22 cellular contexts compared by ENCODE assay signal in the genomic region with DNA sequence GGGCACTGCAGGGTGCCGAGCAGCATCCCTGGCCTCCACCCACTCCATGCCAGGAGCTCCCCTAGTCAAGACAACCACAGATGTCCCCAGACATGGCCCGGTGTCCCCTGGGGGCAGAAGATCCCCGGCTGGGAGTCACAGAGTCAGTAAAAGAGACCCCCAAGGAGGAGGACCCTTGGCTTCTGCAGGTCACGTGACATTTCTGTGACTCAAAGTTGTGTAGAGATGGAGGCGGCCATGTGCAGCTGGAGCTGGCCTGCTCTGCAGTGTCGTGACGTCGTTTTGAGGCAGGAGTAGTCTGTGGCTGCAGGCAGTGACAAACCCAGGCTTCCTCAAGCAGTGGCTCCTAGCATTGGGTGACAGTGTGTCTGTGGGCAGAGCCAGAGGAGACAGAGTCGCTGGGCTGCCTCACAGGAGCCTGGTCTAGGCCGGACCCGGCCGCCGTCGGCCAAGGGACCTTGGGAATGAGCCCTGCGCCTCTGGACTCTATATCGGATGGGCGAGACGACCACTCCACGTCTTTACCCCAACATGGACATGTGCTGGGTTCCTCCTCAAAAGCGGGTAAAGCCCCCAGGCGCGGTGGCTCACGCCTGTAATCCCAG. TPM values are rescaled to one million over a fixed set of nuclear protein-coding genes. Genes with fewer than 3 reads are reported as not detected.
A peak's percentile ranks its signal among the peaks of the same experiment; 100 is the strongest.
DNase-seq lines count a peak whose midpoint lies in the region; ATAC-seq, FAIRE-seq and TF ChIP-seq lines count a peak whose summit lies in the region.
"Had no signal": no experiment of that assay in that cellular context is flagged by ENCODE, and none has a peak within 500 bp of the region (broad histone marks: within the 10 kb centered on the region; RNA-seq: fewer than 3 reads in every experiment).

No MANE protein-coding gene starts in this region.

- in situ Hi-C loops in GM12878 (cut with MboI): no loop called here

- peak; percentile 14 for DNase-seq in DMS53 (lab: John Stamatoyannopoulos, UW)
- DNase-seq in DMS53 treated with DMSO at 0.1 percent for 48 hours (lab: John Stamatoyannopoulos, UW; ENCODE audit: unreplicated experiment): no peak
- peak; percentile 49 for DNase-seq in BE2C
- DNase-seq in GM12878 (ENCODE audit: low read depth, low spot score): no peak
- no peak for DNase-seq in tibial artery
- no peak for DNase-seq in NCI-H524 treated with DMSO at 0.1 percent for 48 hours (lab: John Stamatoyannopoulos, UW)
- no peak for DNase-seq in cerebellum (ENCODE audit: low spot score)
- DNase-seq: CD8-positive, alpha-beta T cell; DMS79 treated with DMSO at 0.1 percent for 48 hours; H9; NCI-H146; NCI-H2029 treated with DMSO at 0.1 percent for 48 hours; NCI-H2171 treated with DMSO at 0.1 percent for 48 hours; NCI-H446; NCI-H69; NK-92 treated with Interleukin-12 subunit alpha and Interleukin-12 subunit beta, amount 100 ng/mL, for 24 hours; OCI-M1; SHP77 treated with DMSO at 0.1 percent for 48 hours had no signal

- no peaks in the 10 kb centered on the region for H3K9me3 ChIP-seq in BE2C
- H3K9me3 ChIP-seq in HEK293 (ENCODE audit: control insufficient read depth, insufficient read depth, low read depth, low read length): no peaks in the 10 kb centered on the region
- no peaks in the 10 kb centered on the region for H3K9me3 ChIP-seq in GM12878 (replicated peaks; ENCODE audit: control insufficient read depth, insufficient read depth, low read length)
- no peaks in the 10 kb centered on the region for H3K9me3 ChIP-seq in tibial artery

- FAIRE-seq in GM12878 (lab: Jason Lieb, UNC): no peak
- FAIRE-seq: D721Med had no signal

- no peaks in the 10 kb centered on the region for H3K79me2 ChIP-seq in GM12878 (ENCODE audit: control insufficient read depth, insufficient read depth, low read length)

- H3K4me3 ChIP-seq in BE2C (ENCODE audit: low read depth, low read length) (no peak overlapping the region), HEK293 (ENCODE audit: low read depth, low read length) (no peak overlapping the region), GM12878 (no peak overlapping the region), tibial artery (no peak overlapping the region)

- POLR2A ChIA-PET in HEK293 (lab: Yijun Ruan, JAX) (interaction anchor here (1.5 kb wide), 1 partner anchor 11 kb away, joined by 3 read pairs; no protein-coding TSS in a partner anchor), GM12878 (lab: Charles Lee) (no interaction called here)

- RAD21 ChIA-PET in GM12878 (lab: Charles Lee; ENCODE audit: unreplicated experiment): no interaction called here

- CTCF ChIA-PET in HEK293 (lab: Yijun Ruan, JAX) (interaction anchor here (1.3 to 1.4 kb wide), 2 partner anchors 21 to 80 kb away, joined by 3 to 9 read pairs; no protein-coding TSS in a partner anchor), GM12878 (lab: Yijun Ruan, JAX) (no interaction called here)

- TF ChIP-seq POLR2A in GM12878 (IDR thresholded peaks at IDR 0.05; ENCODE audit: low read depth, low read length): no peak

- H3K4me1 ChIP-seq in BE2C (no peaks in the 10 kb centered on the region; the same call in 1 of the 2 replicates), HEK293 (ENCODE audit: control insufficient read depth, insufficient read depth, low read length) (no peaks in the 10 kb centered on the region), GM12878 (ENCODE audit: control insufficient read depth, insufficient read depth, low read length) (no peaks in the 10 kb centered on the region), tibial artery (peaks cover 0 to under 1% (median 0%) of the 10 kb centered on the region in 4 donors)

- BruUV-seq in GM12878 (replicated peaks; lab: Mats Ljungman, UMichigan): no TSS peak

- WGBS in GM12878 (ENCODE audit: insufficient coverage, insufficient replicate concordance, low lambda C conversion rate, missing lambda C conversion rate): 57% methylated on average over 23 of the region's 23 CpGs

- no peak for TF ChIP-seq RAD21 in GM12878 (IDR thresholded peaks at IDR 0.05; ENCODE audit: insufficient read depth, low read depth, low read length)

- TF ChIP-seq CTCF in BE2C (IDR thresholded peaks at IDR 0.05; ENCODE audit: low read depth, low read length) (no peak), HEK293 (tag by site-specific recombination; IDR thresholded peaks at IDR 0.05) (no peak), GM12878 (IDR thresholded peaks at IDR 0.05 in 2 of 3, conservative IDR thresholded peaks at IDR 0.05 in 1 of 3; ENCODE audit: control insufficient read depth in 2 of 3, extremely low read depth in 1 of 3, insufficient read depth in 1 of 3, low read depth in 3 of 3, low read length in 3 of 3) (no peak), tibial artery (IDR thresholded peaks at IDR 0.05) (no peak)

- TF ChIP-seq EP300 in GM12878 (IDR thresholded peaks at IDR 0.05; ENCODE audit: borderline replicate concordance in 1 of 2, control insufficient read depth in 1 of 2, low read depth in 2 of 2, low read length in 2 of 2): no peak

- SMC1A ChIA-PET in GM12878 (lab: Charles Lee; ENCODE audit: uncharacterized antibody, unreplicated experiment): no interaction called here

- H3K27ac ChIP-seq in HEK293 (ENCODE audit: extremely low read depth, low read depth, low read length): no peak overlapping the region
- no peak overlapping the region for H3K27ac ChIP-seq in GM12878 (ENCODE audit: control insufficient read depth, insufficient read depth)
- H3K27ac ChIP-seq in tibial artery: no peak overlapping the region
- H3K27ac ChIP-seq: 22Rv1 had no signal

- intact Hi-C loops in GM12878 (cut with micrococcal nuclease; ENCODE audit: unreplicated experiment) (no loop called here), tibial artery (cut with DNase I; ENCODE audit: low total_unique reads) (no loop called here)

- H3K9ac ChIP-seq in GM12878 (ENCODE audit: control insufficient read depth, insufficient read depth, low read length): no peak overlapping the region

- H4K20me1 ChIP-seq in GM12878 (ENCODE audit: control insufficient read depth, insufficient read depth): no peaks in the 10 kb centered on the region

- no peak for ATAC-seq in GM12878
- ATAC-seq: CD8-positive, alpha-beta T cell had no signal

- H3K4me2 ChIP-seq in GM12878 (ENCODE audit: control insufficient read depth, insufficient read depth): no peak overlapping the region

- H3K27me3 ChIP-seq in BE2C: no peaks in the 10 kb centered on the region; the same call in 1 of the 2 replicates
- no peaks in the 10 kb centered on the region for H3K27me3 ChIP-seq in GM12878 (replicated peaks in 1 of 2; ENCODE audit: control insufficient read depth in 2 of 2, insufficient read depth in 2 of 2, low read length in 1 of 2)
- H3K27me3 ChIP-seq in tibial artery: peaks cover 0 to 42% of the 10 kb centered on the region in 2 donors

- H3K36me3 ChIP-seq in BE2C (peaks cover 20% of the 10 kb centered on the region), HEK293 (ENCODE audit: control insufficient read depth in 2 of 2, insufficient read depth in 1 of 2, low read length in 2 of 2) (peaks cover 0 to 15% of the 10 kb centered on the region in 2 experiments; a peak in 1 of 3 replicates), GM12878 (ENCODE audit: control insufficient read depth in 2 of 2, insufficient read depth in 2 of 2, low read length in 1 of 2) (no peaks in the 10 kb centered on the region; a peak in 2 of 4 replicates), tibial artery (peaks cover 0 to 25% (median 12%) of the 10 kb centered on the region in 3 donors)

- no peak overlapping the region for H2AFZ ChIP-seq in GM12878 (ENCODE audit: control insufficient read depth, low read depth, low read length)

RNA-seq across cellular contexts. Expression of a gene that starts 7.7 kb away (rescaled TPM):
- 52.2 TPM for polyA plus RNA-seq in BE2C (2012; ENCODE audit: insufficient read depth, insufficient read length, low read depth)
- 0.39 and 1.0 TPM in 2 replicates for total RNA-seq in GM12878 (2013; cell fraction: nucleolus; rRNA removed)
- not detected in 2 replicates for total RNA-seq in GM12878 (2014; rRNA removed)
- 0.09 TPM in 1 of 2 replicates, not detected in the other for total RNA-seq in GM12878 (2014; rRNA removed; fragmentation: Illumina TruSeq; extraction: Trizol)
- total RNA-seq in GM12878 (2021): 0.18 and 0.48 TPM in 2 replicates
- polyA plus RNA-seq in GM12878 (2011; ENCODE audit: low read depth): 0.38 TPM
- polyA plus RNA-seq in GM12878 (2011; rRNA removed): 0.03 and 0.05 TPM in 2 replicates
- polyA plus RNA-seq in GM12878 (2011; cell fraction: cytosol; rRNA removed): not detected in 2 replicates
- polyA plus RNA-seq in GM12878 (2011; cell fraction: nucleus; rRNA removed): 0.10 TPM in 1 of 2 replicates, not detected in the other
- 0.34 and 0.57 TPM in 2 replicates for polyA plus RNA-seq in GM12878 (2012)
- polyA plus RNA-seq in GM12878 (2014; fragmentation: Illumina TruSeq; extraction: Trizol): 0.07 TPM in 1 of 2 replicates, not detected in the other
- polyA plus RNA-seq in GM12878 (2014; fragmentation: Nextera tagmentation; extraction: Ambion mirVana): not detected
- polyA plus RNA-seq in GM12878 (2014; rRNA removed): 0.08 TPM in 1 of 2 replicates, not detected in the other
- polyA plus RNA-seq in GM12878 (2016; fragmentation: Nextera tagmentation; extraction: Ambion mirVana): under 1 TPM; 0.04 to 0.13 TPM
- 0.15 TPM in 1 of 2 replicates, not detected in the other for polyA minus RNA-seq in GM12878 (2011; rRNA and poly(A)+ RNA removed)
- not detected in 2 replicates for polyA minus RNA-seq in GM12878 (2011; cell fraction: cytosol; rRNA and poly(A)+ RNA removed)
- polyA minus RNA-seq in GM12878 (2011; cell fraction: nucleus; rRNA and poly(A)+ RNA removed): not detected in 2 replicates
- total RNA-seq in cerebellum: 19.1 TPM
- total RNA-seq: T-helper 1 cell treated with Interleukin-12 subunit alpha and Interleukin-12 subunit beta and Interleukin-4 antibody, amounts not matched to agents 30 ng/mL and 1 ng/mL, for 36 hours had no signal

RNA-seq across cellular contexts. Expression of a gene that starts 10.9 kb away (rescaled TPM):
- polyA plus RNA-seq in BE2C (2012; ENCODE audit: insufficient read depth, insufficient read length, low read depth): 159 TPM
- total RNA-seq in GM12878 (2013; cell fraction: nucleolus; rRNA removed): 26.3 and 30.0 TPM in 2 replicates
- total RNA-seq in GM12878 (2014; rRNA removed) (46.0 and 50.2 TPM in 2 replicates), GM12878 (2014; rRNA removed; fragmentation: Illumina TruSeq; extraction: Trizol) (31.2 and 33.7 TPM in 2 replicates), GM12878 (2021) (48.4 and 52.1 TPM in 2 replicates), cerebellum (17.2 TPM)
- 9.9 TPM for polyA plus RNA-seq in GM12878 (2011; ENCODE audit: low read depth)
- polyA plus RNA-seq in GM12878 (2011; rRNA removed) (18.7 and 29.6 TPM in 2 replicates), GM12878 (2014; fragmentation: Illumina TruSeq; extraction: Trizol) (20.9 and 59.4 TPM in 2 replicates), GM12878 (2014; fragmentation: Nextera tagmentation; extraction: Ambion mirVana) (1 to 10 TPM in 1 of 2 experiments, under 1 TPM in 1; 0.63 to 1.1 TPM), GM12878 (2014; rRNA removed) (54.5 and 54.9 TPM in 2 replicates), GM12878 (2016; fragmentation: Nextera tagmentation; extraction: Ambion mirVana) (10 to 100 TPM; 58.7 to 67.1 TPM)
- 51.6 and 59.3 TPM in 2 replicates for polyA plus RNA-seq in GM12878 (2011; cell fraction: cytosol; rRNA removed)
- polyA plus RNA-seq in GM12878 (2011; cell fraction: nucleus; rRNA removed): 38.3 and 42.8 TPM in 2 replicates
- polyA plus RNA-seq in GM12878 (2012): 24.3 and 28.7 TPM in 2 replicates
- 19.9 and 31.8 TPM in 2 replicates for polyA minus RNA-seq in GM12878 (2011; rRNA and poly(A)+ RNA removed)
- 15.3 and 17.2 TPM in 2 replicates for polyA minus RNA-seq in GM12878 (2011; cell fraction: cytosol; rRNA and poly(A)+ RNA removed)
- polyA minus RNA-seq in GM12878 (2011; cell fraction: nucleus; rRNA and poly(A)+ RNA removed): 7.5 and 14.9 TPM in 2 replicates

RNA-seq across cellular contexts. Expression of a gene that starts 26.4 kb away (rescaled TPM):
- polyA plus RNA-seq in BE2C (2012; ENCODE audit: insufficient read depth, insufficient read length, low read depth): 0.48 TPM
- 10.3 TPM in 2 replicates for total RNA-seq in GM12878 (2013; cell fraction: nucleolus; rRNA removed)
- total RNA-seq in GM12878 (2014; rRNA removed) (2.7 and 3.8 TPM in 2 replicates), GM12878 (2014; rRNA removed; fragmentation: Illumina TruSeq; extraction: Trizol) (5.3 and 5.4 TPM in 2 replicates), GM12878 (2021) (13.6 and 14.0 TPM in 2 replicates), cerebellum (4.5 TPM)
- 12.7 TPM for polyA plus RNA-seq in GM12878 (2011; ENCODE audit: low read depth)
- polyA plus RNA-seq in GM12878 (2011; rRNA removed) (1.8 and 1.9 TPM in 2 replicates), GM12878 (2014; fragmentation: Illumina TruSeq; extraction: Trizol) (6.9 and 7.8 TPM in 2 replicates), GM12878 (2014; fragmentation: Nextera tagmentation; extraction: Ambion mirVana) (1 to 10 TPM; 3.7 to 5.1 TPM), GM12878 (2014; rRNA removed) (11.7 and 13.4 TPM in 2 replicates), GM12878 (2016; fragmentation: Nextera tagmentation; extraction: Ambion mirVana) (10 to 100 TPM in 1 of 2 experiments, 1 to 10 TPM in 1; 9.8 to 10.6 TPM)
- polyA plus RNA-seq in GM12878 (2011; cell fraction: cytosol; rRNA removed): 2.0 and 2.1 TPM in 2 replicates
- 2.8 and 3.7 TPM in 2 replicates for polyA plus RNA-seq in GM12878 (2011; cell fraction: nucleus; rRNA removed)
- 24.5 and 28.2 TPM in 2 replicates for polyA plus RNA-seq in GM12878 (2012)
- 0.29 and 0.57 TPM in 2 replicates for polyA minus RNA-seq in GM12878 (2011; rRNA and poly(A)+ RNA removed)
- polyA minus RNA-seq in GM12878 (2011; cell fraction: cytosol; rRNA and poly(A)+ RNA removed): 0.31 and 0.40 TPM in 2 replicates
- polyA minus RNA-seq in GM12878 (2011; cell fraction: nucleus; rRNA and poly(A)+ RNA removed): 0.29 and 0.60 TPM in 2 replicates

RNA-seq across cellular contexts. Expression of a gene that starts 54.2 kb away (rescaled TPM):
- 190 TPM for polyA plus RNA-seq in BE2C (2012; ENCODE audit: insufficient read depth, insufficient read length, low read depth)
- 27.0 and 30.4 TPM in 2 replicates for total RNA-seq in GM12878 (2013; cell fraction: nucleolus; rRNA removed)
- total RNA-seq in GM12878 (2014; rRNA removed): 51.2 and 59.2 TPM in 2 replicates
- total RNA-seq in GM12878 (2014; rRNA removed; fragmentation: Illumina TruSeq; extraction: Trizol): 22.9 and 26.2 TPM in 2 replicates
- 69.2 and 76.3 TPM in 2 replicates for total RNA-seq in GM12878 (2021)
- polyA plus RNA-seq in GM12878 (2011; ENCODE audit: low read depth): 22.0 TPM
- 19.9 and 32.9 TPM in 2 replicates for polyA plus RNA-seq in GM12878 (2011; rRNA removed)
- 70.3 and 75.7 TPM in 2 replicates for polyA plus RNA-seq in GM12878 (2011; cell fraction: cytosol; rRNA removed)
- polyA plus RNA-seq in GM12878 (2011; cell fraction: nucleus; rRNA removed): 59.1 and 86.4 TPM in 2 replicates
- 46.1 and 46.5 TPM in 2 replicates for polyA plus RNA-seq in GM12878 (2012)
- polyA plus RNA-seq in GM12878 (2014; fragmentation: Illumina TruSeq; extraction: Trizol): 13.2 and 37.1 TPM in 2 replicates
- 1 to 10 TPM; 2.0 to 3.1 TPM for polyA plus RNA-seq in GM12878 (2014; fragmentation: Nextera tagmentation; extraction: Ambion mirVana)
- polyA plus RNA-seq in GM12878 (2014; rRNA removed): 64.2 and 78.7 TPM in 2 replicates
- 100 to 1,000 TPM; 102 TPM for polyA plus RNA-seq in GM12878 (2016; fragmentation: Nextera tagmentation; extraction: Ambion mirVana)
- 12.0 and 30.2 TPM in 2 replicates for polyA minus RNA-seq in GM12878 (2011; rRNA and poly(A)+ RNA removed)
- polyA minus RNA-seq in GM12878 (2011; cell fraction: cytosol; rRNA and poly(A)+ RNA removed): 15.9 and 16.7 TPM in 2 replicates
- polyA minus RNA-seq in GM12878 (2011; cell fraction: nucleus; rRNA and poly(A)+ RNA removed): 9.7 and 20.9 TPM in 2 replicates
- 31.6 TPM for total RNA-seq in cerebellum

RNA-seq across cellular contexts. Expression of a gene that starts 56.4 kb away (rescaled TPM):
- polyA plus RNA-seq in BE2C (2012; ENCODE audit: insufficient read depth, insufficient read length, low read depth): 102 TPM
- 230 and 309 TPM in 2 replicates for total RNA-seq in GM12878 (2013; cell fraction: nucleolus; rRNA removed)
- total RNA-seq in GM12878 (2014; rRNA removed) (260 and 270 TPM in 2 replicates), GM12878 (2014; rRNA removed; fragmentation: Illumina TruSeq; extraction: Trizol) (75.9 and 77.5 TPM in 2 replicates), GM12878 (2021) (217 and 220 TPM in 2 replicates), cerebellum (29.7 TPM)
- 25.4 TPM for polyA plus RNA-seq in GM12878 (2011; ENCODE audit: low read depth)
- polyA plus RNA-seq in GM12878 (2011; rRNA removed) (72.8 and 137 TPM in 2 replicates), GM12878 (2014; fragmentation: Illumina TruSeq; extraction: Trizol) (36.0 and 76.8 TPM in 2 replicates), GM12878 (2014; fragmentation: Nextera tagmentation; extraction: Ambion mirVana) (1 to 10 TPM; 1.9 to 3.8 TPM), GM12878 (2014; rRNA removed) (200 and 240 TPM in 2 replicates), GM12878 (2016; fragmentation: Nextera tagmentation; extraction: Ambion mirVana) (100 to 1,000 TPM; 220 to 241 TPM)
- 144 and 196 TPM in 2 replicates for polyA plus RNA-seq in GM12878 (2011; cell fraction: cytosol; rRNA removed)
- polyA plus RNA-seq in GM12878 (2011; cell fraction: nucleus; rRNA removed): 439 and 527 TPM in 2 replicates
- 116 and 134 TPM in 2 replicates for polyA plus RNA-seq in GM12878 (2012)
- 97.9 and 180 TPM in 2 replicates for polyA minus RNA-seq in GM12878 (2011; rRNA and poly(A)+ RNA removed)
- 59.6 and 71.5 TPM in 2 replicates for polyA minus RNA-seq in GM12878 (2011; cell fraction: cytosol; rRNA and poly(A)+ RNA removed)
- 43.6 and 46.6 TPM in 2 replicates for polyA minus RNA-seq in GM12878 (2011; cell fraction: nucleus; rRNA and poly(A)+ RNA removed)

Comparison
In these comparisons a context has a peak if more than half of its experiments do, and no peak if none do; other contexts are left out.
1. DNase-seq: peak in DMS53 (single experiment) and BE2C (single experiment); none in DMS53 treated with DMSO at 0.1 percent for 48 hours (single experiment), GM12878 (single experiment), tibial artery (0 of 2), NCI-H524 treated with DMSO at 0.1 percent for 48 hours (single experiment) and cerebellum (single experiment).
2. RNA of a gene that starts 7.7 kb away (total RNA-seq): 19.1 TPM in cerebellum (single experiment); 0.09 to 1.0 TPM in GM12878; every median in the first group is over 10 times any median in the second.